In genomic region chr6:74654296-74654695, GRCh38 we compare ENCODE assay signal across 25 cellular contexts.
"Had no signal": no experiment of that assay in that cellular context is flagged by ENCODE, and none has a peak within 500 bp of the region (broad histone marks: within the 10 kb centered on the region; RNA-seq: fewer than 3 reads in every experiment).

No MANE protein-coding gene starts in this region.

- H3K4me3 ChIP-seq: gastrocnemius medialis, mucosa of descending colon, right lobe of liver, stomach, suprapubic skin, transverse colon, uterus had no signal

- H3K4me1 ChIP-seq: gastrocnemius medialis, right lobe of liver, stomach, suprapubic skin, transverse colon, uterus had no signal

- H3K27ac ChIP-seq: gastrocnemius medialis, right lobe of liver, stomach, suprapubic skin, transverse colon, uterus, VCaP had no signal

- DNase-seq: activated CD4-positive, alpha-beta T cell treated with anti-CD3 and anti-CD28 coated beads, Interleukin-2, amount 10 ng/mL, durations not matched to agents 7 days and 5 days; activated CD8-positive, alpha-beta memory T cell treated with anti-CD3 and anti-CD28 coated beads, Interleukin-2, amount 10 ng/mL, durations not matched to agents 7 days and 5 days; activated CD8-positive, alpha-beta T cell treated with anti-CD3 and anti-CD28 coated beads for 36 hours; activated gamma-delta T cell; activated naive CD4-positive, alpha-beta T cell treated with anti-CD3 and anti-CD28 coated beads, Interleukin-2, amount 50 U/mL, for 16 hours; activated T-cell treated with anti-CD3 and anti-CD28 coated beads for 4 hours; aorta; central memory CD4-positive, alpha-beta T cell; dermis blood vessel endothelial cell; effector CD8-positive, alpha-beta T cell; gastrocnemius medialis; hippocampal formation; mucosa of descending colon; nephron progenitor cell; occipital lobe; right lobe of liver; small intestine; stimulated activated CD4-positive, alpha-beta T cell treated with anti-CD3 and anti-CD28 coated beads, Interleukin-2, amount 100 ng/mL, for 24 hours; stomach; transverse colon; uterus had no signal

- H3K36me3 ChIP-seq: gastrocnemius medialis, right lobe of liver, stomach, suprapubic skin, transverse colon, uterus had no signal

- ATAC-seq: activated CD4-positive, CD25-positive, alpha-beta regulatory T cell treated with anti-CD3 and anti-CD28 coated beads, Interleukin-2, amount 50 U/mL, for 24 hours; activated CD8-positive, alpha-beta memory T cell treated with anti-CD3 and anti-CD28 coated beads, Interleukin-2, amount 10 ng/mL, durations not matched to agents 7 days and 5 days; activated CD8-positive, alpha-beta T cell treated with anti-CD3 and anti-CD28 coated beads for 36 hours; gastrocnemius medialis; mucosa of descending colon; right lobe of liver; stimulated activated effector memory CD8-positive, alpha-beta T cell treated with anti-CD3 and anti-CD28 coated beads, Interleukin-12 subunit alpha, Interleukin-12 subunit beta, amount 100 ng/mL, for 72 hours had no signal

- H3K27me3 ChIP-seq: gastrocnemius medialis, right lobe of liver, stomach, suprapubic skin, transverse colon, uterus had no signal

- H3K9me3 ChIP-seq: gastrocnemius medialis, mucosa of descending colon, right lobe of liver, stomach, suprapubic skin, transverse colon, uterus had no signal
